ENCODE assay signal across 1 cellular context in the genomic region with DNA sequence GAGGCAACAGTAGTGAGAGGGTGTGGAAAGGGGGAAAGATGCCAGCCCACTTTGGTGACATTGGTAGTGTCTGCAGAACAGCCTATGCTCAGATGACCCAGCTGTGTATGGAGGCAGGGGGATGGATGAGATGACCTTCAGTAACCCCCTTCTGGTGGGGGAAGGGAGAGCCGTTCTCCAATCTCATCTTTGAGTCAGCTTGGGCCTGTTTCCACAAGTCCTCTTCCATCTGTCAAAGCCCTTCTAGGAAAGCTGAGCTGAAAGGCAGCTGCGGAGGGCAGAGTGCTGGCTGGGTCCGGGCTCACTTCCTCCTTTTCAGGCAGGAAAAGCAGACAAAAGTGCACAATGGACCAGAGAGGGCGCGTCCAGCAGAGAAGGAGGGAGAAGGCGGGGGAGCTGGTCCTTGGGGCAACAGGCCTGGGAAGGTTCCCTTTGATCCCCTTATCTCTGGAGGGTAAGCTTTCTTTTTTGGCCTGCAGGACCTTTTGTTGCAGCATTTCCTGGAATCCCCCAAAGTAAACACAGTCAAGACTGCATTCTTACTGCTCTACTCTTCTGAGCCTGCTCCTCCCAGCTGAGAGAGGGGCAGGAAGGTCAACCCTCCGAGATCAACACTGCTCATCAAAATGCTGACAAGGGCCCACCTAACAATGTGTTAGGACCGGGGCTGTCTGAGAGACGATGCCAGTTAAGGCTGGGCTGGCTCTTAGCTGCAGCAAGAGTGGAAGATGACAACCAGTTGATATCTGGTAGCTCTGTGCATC.
A peak's percentile ranks its signal among the peaks of the same experiment; 100 is the strongest.
TF ChIP-seq lines count a peak whose summit lies in the region.

No MANE protein-coding gene starts in this region.

TF ChIP-seq in HepG2, 621 proteins besides CTCF, POLR2A, EP300 and RAD21 (continued from another document and continues in another):
- TF ChIP-seq, protein P1, sequence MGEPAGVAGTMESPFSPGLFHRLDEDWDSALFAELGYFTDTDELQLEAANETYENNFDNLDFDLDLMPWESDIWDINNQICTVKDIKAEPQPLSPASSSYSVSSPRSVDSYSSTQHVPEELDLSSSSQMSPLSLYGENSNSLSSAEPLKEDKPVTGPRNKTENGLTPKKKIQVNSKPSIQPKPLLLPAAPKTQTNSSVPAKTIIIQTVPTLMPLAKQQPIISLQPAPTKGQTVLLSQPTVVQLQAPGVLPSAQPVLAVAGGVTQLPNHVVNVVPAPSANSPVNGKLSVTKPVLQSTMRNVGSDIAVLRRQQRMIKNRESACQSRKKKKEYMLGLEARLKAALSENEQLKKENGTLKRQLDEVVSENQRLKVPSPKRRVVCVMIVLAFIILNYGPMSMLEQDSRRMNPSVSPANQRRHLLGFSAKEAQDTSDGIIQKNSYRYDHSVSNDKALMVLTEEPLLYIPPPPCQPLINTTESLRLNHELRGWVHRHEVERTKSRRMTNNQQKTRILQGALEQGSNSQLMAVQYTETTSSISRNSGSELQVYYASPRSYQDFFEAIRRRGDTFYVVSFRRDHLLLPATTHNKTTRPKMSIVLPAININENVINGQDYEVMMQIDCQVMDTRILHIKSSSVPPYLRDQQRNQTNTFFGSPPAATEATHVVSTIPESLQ (CRISPR knock-in tag; conservative IDR thresholded peaks at IDR 0.05), result no peak
- TF ChIP-seq, protein P2, sequence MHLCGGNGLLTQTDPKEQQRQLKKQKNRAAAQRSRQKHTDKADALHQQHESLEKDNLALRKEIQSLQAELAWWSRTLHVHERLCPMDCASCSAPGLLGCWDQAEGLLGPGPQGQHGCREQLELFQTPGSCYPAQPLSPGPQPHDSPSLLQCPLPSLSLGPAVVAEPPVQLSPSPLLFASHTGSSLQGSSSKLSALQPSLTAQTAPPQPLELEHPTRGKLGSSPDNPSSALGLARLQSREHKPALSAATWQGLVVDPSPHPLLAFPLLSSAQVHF (CRISPR knock-in tag; IDR thresholded peaks at IDR 0.05), result no peak
- TF ChIP-seq NRL (CRISPR knock-in tag; IDR thresholded peaks at IDR 0.05; ENCODE audit: borderline replicate concordance), result peak; percentile 15; the same call in 1 of the 2 replicates
- TF ChIP-seq, protein P3, sequence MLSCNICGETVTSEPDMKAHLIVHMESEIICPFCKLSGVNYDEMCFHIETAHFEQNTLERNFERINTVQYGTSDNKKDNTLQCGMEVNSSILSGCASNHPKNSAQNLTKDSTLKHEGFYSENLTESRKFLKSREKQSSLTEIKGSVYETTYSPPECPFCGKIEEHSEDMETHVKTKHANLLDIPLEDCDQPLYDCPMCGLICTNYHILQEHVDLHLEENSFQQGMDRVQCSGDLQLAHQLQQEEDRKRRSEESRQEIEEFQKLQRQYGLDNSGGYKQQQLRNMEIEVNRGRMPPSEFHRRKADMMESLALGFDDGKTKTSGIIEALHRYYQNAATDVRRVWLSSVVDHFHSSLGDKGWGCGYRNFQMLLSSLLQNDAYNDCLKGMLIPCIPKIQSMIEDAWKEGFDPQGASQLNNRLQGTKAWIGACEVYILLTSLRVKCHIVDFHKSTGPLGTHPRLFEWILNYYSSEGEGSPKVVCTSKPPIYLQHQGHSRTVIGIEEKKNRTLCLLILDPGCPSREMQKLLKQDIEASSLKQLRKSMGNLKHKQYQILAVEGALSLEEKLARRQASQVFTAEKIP (CRISPR knock-in tag; IDR thresholded peaks at IDR 0.05; ENCODE audit: borderline replicate concordance), result no peak
- TF ChIP-seq, protein P4, sequence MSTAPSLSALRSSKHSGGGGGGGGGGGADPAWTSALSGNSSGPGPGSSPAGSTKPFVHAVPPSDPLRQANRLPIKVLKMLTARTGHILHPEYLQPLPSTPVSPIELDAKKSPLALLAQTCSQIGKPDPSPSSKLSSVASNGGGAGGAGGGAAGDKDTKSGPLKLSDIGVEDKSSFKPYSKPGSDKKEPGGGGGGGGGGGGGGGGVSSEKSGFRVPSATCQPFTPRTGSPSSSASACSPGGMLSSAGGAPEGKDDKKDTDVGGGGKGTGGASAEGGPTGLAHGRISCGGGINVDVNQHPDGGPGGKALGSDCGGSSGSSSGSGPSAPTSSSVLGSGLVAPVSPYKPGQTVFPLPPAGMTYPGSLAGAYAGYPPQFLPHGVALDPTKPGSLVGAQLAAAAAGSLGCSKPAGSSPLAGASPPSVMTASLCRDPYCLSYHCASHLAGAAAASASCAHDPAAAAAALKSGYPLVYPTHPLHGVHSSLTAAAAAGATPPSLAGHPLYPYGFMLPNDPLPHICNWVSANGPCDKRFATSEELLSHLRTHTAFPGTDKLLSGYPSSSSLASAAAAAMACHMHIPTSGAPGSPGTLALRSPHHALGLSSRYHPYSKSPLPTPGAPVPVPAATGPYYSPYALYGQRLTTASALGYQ (CRISPR knock-in tag; IDR thresholded peaks at IDR 0.05), result peak; percentile 98
- TF ChIP-seq, protein P5, sequence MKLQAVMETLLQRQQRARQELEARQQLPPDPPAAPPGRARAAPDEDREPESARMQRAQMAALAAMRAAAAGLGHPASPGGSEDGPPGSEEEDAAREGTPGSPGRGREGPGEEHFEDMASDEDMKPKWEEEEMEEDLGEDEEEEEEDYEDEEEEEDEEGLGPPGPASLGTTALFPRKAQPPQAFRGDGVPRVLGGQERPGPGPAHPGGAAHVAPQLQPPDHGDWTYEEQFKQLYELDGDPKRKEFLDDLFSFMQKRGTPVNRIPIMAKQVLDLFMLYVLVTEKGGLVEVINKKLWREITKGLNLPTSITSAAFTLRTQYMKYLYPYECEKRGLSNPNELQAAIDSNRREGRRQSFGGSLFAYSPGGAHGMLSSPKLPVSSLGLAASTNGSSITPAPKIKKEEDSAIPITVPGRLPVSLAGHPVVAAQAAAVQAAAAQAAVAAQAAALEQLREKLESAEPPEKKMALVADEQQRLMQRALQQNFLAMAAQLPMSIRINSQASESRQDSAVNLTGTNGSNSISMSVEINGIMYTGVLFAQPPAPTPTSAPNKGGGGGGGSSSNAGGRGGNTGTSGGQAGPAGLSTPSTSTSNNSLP (IDR thresholded peaks at IDR 0.05; ENCODE audit: low read depth, low read length), result no peak
- TF ChIP-seq HIVEP1 (CRISPR knock-in tag; IDR thresholded peaks at IDR 0.05), result no peak; the same call in 1 of the 2 replicates
- no peak for TF ChIP-seq CBX2 (IDR thresholded peaks at IDR 0.05; ENCODE audit: low read depth, low read length)
- no peak for TF ChIP-seq CBX2 (CRISPR knock-in tag; IDR thresholded peaks at IDR 0.05; ENCODE audit: low read depth)
- TF ChIP-seq ELF4 (CRISPR knock-in tag; IDR thresholded peaks at IDR 0.05; ENCODE audit: borderline replicate concordance), result no peak
- TF ChIP-seq, protein P6, sequence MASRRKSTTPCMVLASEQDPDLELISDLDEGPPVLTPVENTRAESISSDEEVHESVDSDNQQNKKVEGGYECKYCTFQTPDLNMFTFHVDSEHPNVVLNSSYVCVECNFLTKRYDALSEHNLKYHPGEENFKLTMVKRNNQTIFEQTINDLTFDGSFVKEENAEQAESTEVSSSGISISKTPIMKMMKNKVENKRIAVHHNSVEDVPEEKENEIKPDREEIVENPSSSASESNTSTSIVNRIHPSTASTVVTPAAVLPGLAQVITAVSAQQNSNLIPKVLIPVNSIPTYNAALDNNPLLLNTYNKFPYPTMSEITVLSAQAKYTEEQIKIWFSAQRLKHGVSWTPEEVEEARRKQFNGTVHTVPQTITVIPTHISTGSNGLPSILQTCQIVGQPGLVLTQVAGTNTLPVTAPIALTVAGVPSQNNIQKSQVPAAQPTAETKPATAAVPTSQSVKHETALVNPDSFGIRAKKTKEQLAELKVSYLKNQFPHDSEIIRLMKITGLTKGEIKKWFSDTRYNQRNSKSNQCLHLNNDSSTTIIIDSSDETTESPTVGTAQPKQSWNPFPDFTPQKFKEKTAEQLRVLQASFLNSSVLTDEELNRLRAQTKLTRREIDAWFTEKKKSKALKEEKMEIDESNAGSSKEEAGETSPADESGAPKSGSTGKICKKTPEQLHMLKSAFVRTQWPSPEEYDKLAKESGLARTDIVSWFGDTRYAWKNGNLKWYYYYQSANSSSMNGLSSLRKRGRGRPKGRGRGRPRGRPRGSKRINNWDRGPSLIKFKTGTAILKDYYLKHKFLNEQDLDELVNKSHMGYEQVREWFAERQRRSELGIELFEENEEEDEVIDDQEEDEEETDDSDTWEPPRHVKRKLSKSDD (CRISPR knock-in tag; IDR thresholded peaks at IDR 0.05; ENCODE audit: low read depth), result peak; percentile 59; the same call in 1 of the 2 replicates
- TF ChIP-seq, protein P7, sequence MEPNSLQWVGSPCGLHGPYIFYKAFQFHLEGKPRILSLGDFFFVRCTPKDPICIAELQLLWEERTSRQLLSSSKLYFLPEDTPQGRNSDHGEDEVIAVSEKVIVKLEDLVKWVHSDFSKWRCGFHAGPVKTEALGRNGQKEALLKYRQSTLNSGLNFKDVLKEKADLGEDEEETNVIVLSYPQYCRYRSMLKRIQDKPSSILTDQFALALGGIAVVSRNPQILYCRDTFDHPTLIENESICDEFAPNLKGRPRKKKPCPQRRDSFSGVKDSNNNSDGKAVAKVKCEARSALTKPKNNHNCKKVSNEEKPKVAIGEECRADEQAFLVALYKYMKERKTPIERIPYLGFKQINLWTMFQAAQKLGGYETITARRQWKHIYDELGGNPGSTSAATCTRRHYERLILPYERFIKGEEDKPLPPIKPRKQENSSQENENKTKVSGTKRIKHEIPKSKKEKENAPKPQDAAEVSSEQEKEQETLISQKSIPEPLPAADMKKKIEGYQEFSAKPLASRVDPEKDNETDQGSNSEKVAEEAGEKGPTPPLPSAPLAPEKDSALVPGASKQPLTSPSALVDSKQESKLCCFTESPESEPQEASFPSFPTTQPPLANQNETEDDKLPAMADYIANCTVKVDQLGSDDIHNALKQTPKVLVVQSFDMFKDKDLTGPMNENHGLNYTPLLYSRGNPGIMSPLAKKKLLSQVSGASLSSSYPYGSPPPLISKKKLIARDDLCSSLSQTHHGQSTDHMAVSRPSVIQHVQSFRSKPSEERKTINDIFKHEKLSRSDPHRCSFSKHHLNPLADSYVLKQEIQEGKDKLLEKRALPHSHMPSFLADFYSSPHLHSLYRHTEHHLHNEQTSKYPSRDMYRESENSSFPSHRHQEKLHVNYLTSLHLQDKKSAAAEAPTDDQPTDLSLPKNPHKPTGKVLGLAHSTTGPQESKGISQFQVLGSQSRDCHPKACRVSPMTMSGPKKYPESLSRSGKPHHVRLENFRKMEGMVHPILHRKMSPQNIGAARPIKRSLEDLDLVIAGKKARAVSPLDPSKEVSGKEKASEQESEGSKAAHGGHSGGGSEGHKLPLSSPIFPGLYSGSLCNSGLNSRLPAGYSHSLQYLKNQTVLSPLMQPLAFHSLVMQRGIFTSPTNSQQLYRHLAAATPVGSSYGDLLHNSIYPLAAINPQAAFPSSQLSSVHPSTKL (CRISPR knock-in tag; IDR thresholded peaks at IDR 0.05), result peak; percentile 97
- TF ChIP-seq, protein P8, sequence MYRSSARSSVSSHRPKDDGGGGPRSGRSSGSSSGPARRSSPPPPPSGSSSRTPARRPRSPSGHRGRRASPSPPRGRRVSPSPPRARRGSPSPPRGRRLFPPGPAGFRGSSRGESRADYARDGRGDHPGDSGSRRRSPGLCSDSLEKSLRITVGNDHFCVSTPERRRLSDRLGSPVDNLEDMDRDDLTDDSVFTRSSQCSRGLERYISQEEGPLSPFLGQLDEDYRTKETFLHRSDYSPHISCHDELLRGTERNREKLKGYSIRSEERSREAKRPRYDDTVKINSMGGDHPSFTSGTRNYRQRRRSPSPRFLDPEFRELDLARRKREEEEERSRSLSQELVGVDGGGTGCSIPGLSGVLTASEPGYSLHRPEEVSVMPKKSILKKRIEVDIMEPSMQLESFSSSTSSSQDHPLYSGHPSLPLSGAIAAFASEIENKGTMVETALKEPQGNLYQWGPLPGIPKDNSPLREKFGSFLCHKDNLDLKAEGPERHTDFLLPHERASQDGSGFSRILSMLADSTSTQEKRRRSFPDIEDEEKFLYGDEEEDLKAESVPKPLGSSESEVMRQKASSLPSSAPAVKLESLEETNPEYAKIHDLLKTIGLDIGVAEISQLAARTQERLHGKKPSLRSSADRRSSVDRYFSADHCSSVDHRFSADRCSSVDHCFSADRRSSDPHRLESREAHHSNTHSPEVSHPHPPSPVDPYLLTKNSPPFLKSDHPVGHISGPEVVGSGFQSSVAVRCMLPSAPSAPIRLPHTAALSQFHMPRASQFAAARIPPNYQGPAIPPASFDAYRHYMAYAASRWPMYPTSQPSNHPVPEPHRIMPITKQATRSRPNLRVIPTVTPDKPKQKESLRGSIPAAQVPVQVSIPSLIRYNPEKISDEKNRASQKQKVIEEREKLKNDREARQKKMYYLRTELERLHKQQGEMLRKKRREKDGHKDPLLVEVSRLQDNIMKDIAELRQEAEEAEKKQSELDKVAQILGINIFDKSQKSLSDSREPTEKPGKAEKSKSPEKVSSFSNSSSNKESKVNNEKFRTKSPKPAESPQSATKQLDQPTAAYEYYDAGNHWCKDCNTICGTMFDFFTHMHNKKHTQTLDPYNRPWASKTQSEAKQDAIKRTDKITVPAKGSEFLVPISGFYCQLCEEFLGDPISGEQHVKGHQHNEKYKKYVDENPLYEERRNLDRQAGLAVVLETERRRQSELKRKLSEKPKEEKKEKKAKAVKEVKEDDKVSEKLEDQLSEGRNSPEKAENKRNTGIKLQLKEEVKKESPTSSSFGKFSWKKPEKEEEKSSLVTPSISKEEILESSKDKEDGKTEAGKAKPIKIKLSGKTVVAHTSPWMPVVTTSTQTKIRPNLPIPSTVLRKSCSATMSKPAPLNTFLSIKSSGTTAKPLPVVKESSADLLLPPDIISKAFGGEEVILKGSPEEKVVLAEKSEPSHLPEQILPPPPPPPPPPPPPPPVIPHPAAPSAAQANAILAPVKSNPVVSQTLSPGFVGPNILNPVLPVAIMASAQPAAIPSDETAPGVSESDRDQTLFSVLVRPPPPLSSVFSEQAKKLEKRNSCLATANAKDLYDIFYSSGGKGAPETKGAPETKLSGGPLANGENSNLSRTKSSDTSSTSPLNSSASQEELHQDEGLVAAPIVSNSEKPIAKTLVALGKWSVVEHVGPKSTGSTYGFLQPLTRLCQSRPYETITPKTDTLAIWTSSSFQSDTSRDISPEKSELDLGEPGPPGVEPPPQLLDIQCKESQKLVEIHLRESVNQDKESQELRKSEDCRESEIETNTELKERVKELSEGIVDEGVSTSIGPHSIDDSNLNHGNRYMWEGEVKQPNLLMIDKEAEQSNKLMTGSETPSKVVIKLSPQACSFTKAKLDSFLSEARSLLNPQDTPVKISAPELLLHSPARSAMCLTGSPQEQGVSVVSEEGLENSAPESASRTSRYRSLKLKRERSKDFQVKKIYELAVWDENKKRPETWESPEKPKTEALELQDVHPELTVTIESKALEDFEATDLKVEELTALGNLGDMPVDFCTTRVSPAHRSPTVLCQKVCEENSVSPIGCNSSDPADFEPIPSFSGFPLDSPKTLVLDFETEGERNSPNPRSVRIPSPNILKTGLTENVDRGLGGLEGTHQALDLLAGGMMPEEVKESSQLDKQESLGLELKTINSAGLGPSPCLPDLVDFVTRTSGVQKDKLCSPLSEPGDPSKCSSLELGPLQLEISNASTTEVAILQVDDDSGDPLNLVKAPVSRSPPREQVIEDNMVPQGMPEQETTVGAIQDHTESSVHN (CRISPR knock-in tag; IDR thresholded peaks at IDR 0.05), result peak; percentile 41; the same call in 1 of the 2 replicates
